In the genomic region with DNA sequence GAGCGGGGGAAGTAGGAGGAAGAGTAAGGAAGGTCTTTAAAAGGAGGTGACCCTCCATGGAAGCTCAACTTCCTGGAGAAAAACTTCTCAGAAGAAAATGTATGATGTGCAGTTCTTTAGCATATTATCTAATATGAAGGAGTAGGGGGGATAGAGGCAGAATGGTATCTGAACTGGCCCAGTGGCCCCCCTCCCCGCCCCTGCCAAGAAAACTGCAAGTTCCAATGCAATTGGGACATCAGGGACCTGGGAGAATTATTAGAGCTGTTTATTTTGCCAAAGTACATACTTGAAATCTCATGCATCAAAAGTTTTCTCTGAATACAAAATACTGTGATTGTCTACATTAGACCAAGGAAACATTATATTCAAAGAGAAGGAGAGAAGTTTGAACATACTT, we compare ENCODE assay signal across 18 cellular contexts. TPM values are rescaled to one million over a fixed set of nuclear protein-coding genes. Genes with fewer than 3 reads are reported as not detected.
DNase-seq lines count a peak whose midpoint lies in the region; ATAC-seq and TF ChIP-seq lines count a peak whose summit lies in the region.
"Had no signal": no experiment of that assay in that cellular context is flagged by ENCODE, and none has a peak within 500 bp of the region (broad histone marks: within the 10 kb centered on the region; RNA-seq: fewer than 3 reads in every experiment).

No MANE protein-coding gene starts in this region.

- H3K27ac ChIP-seq in ACC112 (ENCODE audit: low read depth, low read length) (0 out of 2 replicates have a peak overlapping the region, but pooled peaks have one; percentile 14), MM.1S (ENCODE audit: low read length) (no peak overlapping the region), thyroid gland (no peak overlapping the region)
- H3K27ac ChIP-seq: BLaER1 treated with 17β-estradiol and CSF1 and Interleukin-3, amounts not matched to agents 10 nM and 100 nM; C4-2B had no signal

- H3K4me1 Mint-ChIP-seq in nephron, result peaks cover 43% of the 10 kb centered on the region
- H3K4me1 Mint-ChIP-seq in chondrocyte (ENCODE audit: low read depth), result peaks cover 19% of the 10 kb centered on the region
- H3K4me1 Mint-ChIP-seq: B cell had no signal

- no peaks in the 10 kb centered on the region for H3K9me2 ChIP-seq in MM.1S (replicated peaks; ENCODE audit: insufficient read depth, low read length)

- TF ChIP-seq POLR2A in thyroid gland (IDR thresholded peaks at IDR 0.05), result no peak

- TF ChIP-seq CTCF in MM.1S (IDR thresholded peaks at IDR 0.05; ENCODE audit: low read length) (no peak), nephron (IDR thresholded peaks at IDR 0.05; ENCODE audit: unreplicated experiment in 3 of 3) (no peak), thyroid gland (IDR thresholded peaks at IDR 0.05) (no peak), chondrocyte (IDR thresholded peaks at IDR 0.05) (no peak)

- H3K79me2 ChIP-seq in ACC112 (ENCODE audit: control insufficient read depth, insufficient read depth, low read length, unreplicated experiment), result no peaks in the 10 kb centered on the region
- H3K79me2 ChIP-seq in MM.1S (ENCODE audit: low read length), result no peaks in the 10 kb centered on the region

- H3K27me3 Mint-ChIP-seq in nephron (ENCODE audit: low read depth) (no peaks in the 10 kb centered on the region), chondrocyte (ENCODE audit: low read depth) (no peaks in the 10 kb centered on the region)

- no peaks in the 10 kb centered on the region for H3K27me3 ChIP-seq in ACC112 (ENCODE audit: insufficient read depth, low read length)
- H3K27me3 ChIP-seq in MM.1S (replicated peaks; ENCODE audit: insufficient read depth, low read length), result no peaks in the 10 kb centered on the region
- no peaks in the 10 kb centered on the region for H3K27me3 ChIP-seq in thyroid gland
- H3K27me3 ChIP-seq: BLaER1 treated with 17β-estradiol and CSF1 and Interleukin-3, amounts not matched to agents 10 nM and 100 nM had no signal

- H3K4me1 ChIP-seq in ACC112 (ENCODE audit: control insufficient read depth, insufficient read depth, low read length, unreplicated experiment), result peaks cover 49% of the 10 kb centered on the region
- no peaks in the 10 kb centered on the region for H3K4me1 ChIP-seq in MM.1S (ENCODE audit: low read length)
- H3K4me1 ChIP-seq in thyroid gland, result peaks cover 10 to 14% of the 10 kb centered on the region in 2 donors
- H3K4me1 ChIP-seq: BLaER1 treated with 17β-estradiol and CSF1 and Interleukin-3, amounts not matched to agents 10 nM and 100 nM; Caco-2 had no signal

- H3K4me2 ChIP-seq in MM.1S (ENCODE audit: low read depth, low read length), result peak overlapping the region; percentile 10; the same call in 1 of the 2 replicates
- H3K4me2 ChIP-seq: BLaER1 treated with 17β-estradiol and CSF1 and Interleukin-3, amounts not matched to agents 10 nM and 100 nM had no signal

- no peaks in the 10 kb centered on the region for H3F3A ChIP-seq in MM.1S (ENCODE audit: insufficient read depth, low read length)

- H3K9ac ChIP-seq in MM.1S (ENCODE audit: low read length), result no peak overlapping the region
- H3K9ac ChIP-seq: BLaER1 treated with 17β-estradiol and CSF1 and Interleukin-3, amounts not matched to agents 10 nM and 100 nM had no signal

- ATAC-seq in GM21390 (IDR thresholded peaks at IDR 0.05; ENCODE audit: unreplicated experiment), result no peak
- ATAC-seq: CD8-positive, alpha-beta T cell had no signal

- no peaks in the 10 kb centered on the region for H3K9me3 ChIP-seq in MM.1S (replicated peaks; ENCODE audit: insufficient read depth, low read length)
- H3K9me3 ChIP-seq in thyroid gland, result no peaks in the 10 kb centered on the region
- H3K9me3 ChIP-seq: BLaER1 treated with 17β-estradiol and CSF1 and Interleukin-3, amounts not matched to agents 10 nM and 100 nM; Caco-2 had no signal

- H3K9me3 Mint-ChIP-seq in nephron (no peaks in the 10 kb centered on the region), chondrocyte (ENCODE audit: low read depth) (no peaks in the 10 kb centered on the region)
- H3K9me3 Mint-ChIP-seq: CD4-positive, alpha-beta T cell; CD8-positive, alpha-beta T cell had no signal

- 67 to 71% methylated on average over 2 of the region's 2 CpGs for WGBS in thyroid gland, 2 donors

- H2AFZ ChIP-seq in ACC112 (ENCODE audit: low read length, unreplicated experiment) (no peak overlapping the region), MM.1S (ENCODE audit: low read length) (no peak overlapping the region)

- intact Hi-C loops in thyroid gland (cut with DNase I), result no loop called here

- no peak overlapping the region for H3K4me3 Mint-ChIP-seq in nephron
- no peak overlapping the region for H3K4me3 Mint-ChIP-seq in chondrocyte (ENCODE audit: unreplicated experiment)
- H3K4me3 Mint-ChIP-seq: B cell; CD4-positive, alpha-beta T cell; CD8-positive, alpha-beta T cell had no signal

- DNase-seq in MM.1S (no peak), thyroid gland (peak; percentile 68 to 69), chondrocyte (ENCODE audit: low spot score) (no peak), NCI-H748 treated with DMSO at 0.1 percent for 48 hours (lab: John Stamatoyannopoulos, UW) (no peak)
- DNase-seq: 8988T; AML-193; Caco-2; Calu3; CD4-positive, alpha-beta T cell; CD8-positive, alpha-beta T cell; DMS79 treated with DMSO at 0.1 percent for 48 hours; GF-D8 had no signal

- peak overlapping the region; percentile 1 to 34 (median 26) for H3K27ac Mint-ChIP-seq in nephron
- no peak overlapping the region for H3K27ac Mint-ChIP-seq in chondrocyte (ENCODE audit: unreplicated experiment)
- H3K27ac Mint-ChIP-seq: B cell; CD4-positive, alpha-beta T cell; CD8-positive, alpha-beta T cell had no signal

- H3K36me3 Mint-ChIP-seq in nephron (ENCODE audit: low read depth) (no peaks in the 10 kb centered on the region), chondrocyte (ENCODE audit: low read depth) (no peaks in the 10 kb centered on the region)
- H3K36me3 Mint-ChIP-seq: CD8-positive, alpha-beta T cell had no signal

- H3K4me3 ChIP-seq in ACC112 (ENCODE audit: low read depth, low read length) (no peak overlapping the region), MM.1S (ENCODE audit: low read length) (no peak overlapping the region), thyroid gland (replicated peaks in 1 of 3) (no peak overlapping the region)
- H3K4me3 ChIP-seq: BLaER1 treated with 17β-estradiol and CSF1 and Interleukin-3, amounts not matched to agents 10 nM and 100 nM had no signal

- no peaks in the 10 kb centered on the region for H3K36me3 ChIP-seq in ACC112 (ENCODE audit: insufficient read depth, low read length)
- H3K36me3 ChIP-seq in MM.1S (replicated peaks; ENCODE audit: insufficient read depth, low read length), result no peaks in the 10 kb centered on the region
- H3K36me3 ChIP-seq in thyroid gland, result no peaks in the 10 kb centered on the region
- H3K36me3 ChIP-seq: BLaER1 treated with 17β-estradiol and CSF1 and Interleukin-3, amounts not matched to agents 10 nM and 100 nM had no signal

- H4K20me1 ChIP-seq in MM.1S (ENCODE audit: insufficient read depth, low read length), result no peaks in the 10 kb centered on the region
- H4K20me1 ChIP-seq: BLaER1 treated with 17β-estradiol and CSF1 and Interleukin-3, amounts not matched to agents 10 nM and 100 nM had no signal

RNA-seq across cellular contexts. Expression of gene GAS1, which starts 40.6 kb away (rescaled TPM):
- total RNA-seq in thyroid gland, result 10 to 100 TPM; 17.1 to 88.6 (median 35.3) TPM
- 56.5 to 70.3 TPM (median 70.0 TPM) in 3 replicates for total RNA-seq in chondrocyte

Comparison
In these comparisons a context has a peak if more than half of its experiments do, and no peak if none do; other contexts are left out.
1. DNase-seq: peak in thyroid gland (2 of 2); none in MM.1S (single experiment), chondrocyte (single experiment) and NCI-H748 treated with DMSO at 0.1 percent for 48 hours (single experiment).